In genomic region chr7:27614102-27614501, GRCh38 we compare ENCODE assay signal across 34 cellular contexts.
"Had no signal": no experiment of that assay in that cellular context is flagged by ENCODE, and none has a peak within 500 bp of the region (broad histone marks: within the 10 kb centered on the region; RNA-seq: fewer than 3 reads in every experiment).

No MANE protein-coding gene starts in this region.

- H3K27ac ChIP-seq: adrenal gland, body of pancreas, brain microvascular endothelial cell, breast epithelium, WERI-Rb-1 had no signal

- H3K36me3 ChIP-seq: adrenal gland, brain microvascular endothelial cell, breast epithelium, WERI-Rb-1 had no signal

- H3K9me3 ChIP-seq: body of pancreas had no signal

- H3K4me3 ChIP-seq: adrenal gland, body of pancreas, breast epithelium had no signal

- FAIRE-seq: astrocyte, colon, TTC549 had no signal

- DNase-seq: activated CD4-positive, alpha-beta memory T cell treated with anti-CD3 and anti-CD28 coated beads, Interleukin-2, amount 10 ng/mL, durations not matched to agents 7 days and 5 days; activated CD4-positive, alpha-beta T cell treated with anti-CD3 and anti-CD28 coated beads for 1 hour; activated CD4-positive, alpha-beta T cell treated with anti-CD3 and anti-CD28 coated beads for 36 hours; activated CD4-positive, alpha-beta T cell treated with anti-CD3 and anti-CD28 coated beads for 48 hours; activated CD4-positive, alpha-beta T cell treated with anti-CD3 and anti-CD28 coated beads, Interleukin-2, amount 10 ng/mL, durations not matched to agents 7 days and 5 days; activated CD4-positive, alpha-beta T cell treated with anti-CD3 and anti-CD28 coated beads, Interleukin-2, amount 50 U/mL, for 48 hours; activated CD4-positive, CD25-positive, alpha-beta regulatory T cell; activated CD8-positive, alpha-beta memory T cell treated with anti-CD3 and anti-CD28 coated beads for 24 hours; activated CD8-positive, alpha-beta memory T cell treated with anti-CD3 and anti-CD28 coated beads, Interleukin-2, amount 10 ng/mL, durations not matched to agents 7 days and 5 days; activated CD8-positive, alpha-beta memory T cell treated with anti-CD3 and anti-CD28 coated beads, Interleukin-2, amount 50 U/mL, for 48 hours; activated CD8-positive, alpha-beta T cell treated with anti-CD3 and anti-CD28 coated beads, Interleukin-2, amount 10 ng/mL, durations not matched to agents 7 days and 5 days; activated effector memory CD4-positive, alpha-beta T cell treated with Interleukin-2 at 50 U/mL for 16 hours; activated gamma-delta T cell; activated naive CD4-positive, alpha-beta T cell; activated naive CD4-positive, alpha-beta T cell treated with anti-CD3 and anti-CD28 coated beads for 36 hours; activated naive CD4-positive, alpha-beta T cell treated with anti-CD3 and anti-CD28 coated beads, Interleukin-2, amount 50 U/mL, for 16 hours; activated naive CD8-positive, alpha-beta T cell treated with anti-CD3 and anti-CD28 coated beads for 36 hours; activated T-cell treated with anti-CD3 and anti-CD28 coated beads, Interleukin-2, amount 50 U/mL, for 24 hours; activated T-cell treated with anti-CD3 and anti-CD28 coated beads, Interleukin-2, amount 50 U/mL, for 48 hours; adrenal gland; amniotic stem cell; aorta; body of pancreas; brain microvascular endothelial cell; central memory CD4-positive, alpha-beta T cell; T-helper 9 cell; WERI-Rb-1 had no signal

- ATAC-seq: activated CD4-positive, alpha-beta T cell treated with anti-CD3 and anti-CD28 coated beads for 36 hours; activated CD4-positive, CD25-positive, alpha-beta regulatory T cell treated with anti-CD3 and anti-CD28 coated beads, Interleukin-2, amount 50 U/mL, for 24 hours; activated CD8-positive, alpha-beta memory T cell treated with anti-CD3 and anti-CD28 coated beads, Interleukin-2, amount 10 ng/mL, durations not matched to agents 7 days and 5 days; activated CD8-positive, alpha-beta T cell treated with anti-CD3 and anti-CD28 coated beads, Interleukin-2, amount 10 ng/mL, durations not matched to agents 7 days and 5 days; activated naive CD4-positive, alpha-beta T cell treated with anti-CD3 and anti-CD28 coated beads, Interleukin-2, amount 50 U/mL, for 72 hours; body of pancreas; WTC11 had no signal

- H3K27me3 ChIP-seq: adrenal gland, body of pancreas, brain microvascular endothelial cell, breast epithelium had no signal

- H3K4me1 ChIP-seq: adrenal gland, body of pancreas, breast epithelium had no signal
